Comparison of ENCODE assay signal across 25 cellular contexts in genomic region chr6:125693480-125693879, GRCh38. TPM values are rescaled to one million over a fixed set of nuclear protein-coding genes. Genes with fewer than 3 reads are reported as not detected.
A peak's percentile ranks its signal among the peaks of the same experiment; 100 is the strongest.
DNase-seq lines count a peak whose midpoint lies in the region; ATAC-seq, FAIRE-seq and TF ChIP-seq lines count a peak whose summit lies in the region.
"Had no signal": no experiment of that assay in that cellular context is flagged by ENCODE, and none has a peak within 500 bp of the region (broad histone marks: within the 10 kb centered on the region; RNA-seq: fewer than 3 reads in every experiment).

No MANE protein-coding gene starts in this region.

- DNase-seq in HepG2 (ENCODE audit: low spot score) (no peak), right lobe of liver (no peak), GM23338 (ENCODE audit: low spot score) (no peak), endodermal cell (no peak), hippocampal formation (lab: John Stamatoyannopoulos, UW) (no peak), Ammon's horn (ENCODE audit: low spot score) (no peak)
- DNase-seq: AML-193; BE2C; C1 segment of cervical spinal cord; Caco-2; Calu3; CD4-positive, alpha-beta memory T cell; CD4-positive, CD25-positive, alpha-beta regulatory T cell; CD8-positive, alpha-beta memory T cell; DMS79 treated with DMSO at 0.1 percent for 48 hours; GF-D8 had no signal

- no peaks in the 10 kb centered on the region for H3K4me1 ChIP-seq in HepG2 (ENCODE audit: insufficient read depth, low read length)
- no peaks in the 10 kb centered on the region for H3K4me1 ChIP-seq in right lobe of liver
- H3K4me1 ChIP-seq in GM23338 (ENCODE audit: insufficient read depth): no peaks in the 10 kb centered on the region
- no peaks in the 10 kb centered on the region for H3K4me1 ChIP-seq in endodermal cell (ENCODE audit: control insufficient read depth, insufficient read depth, low read length)
- H3K4me1 ChIP-seq: A549, BE2C, BLaER1, Caco-2 had no signal

- no TSS peak for BruUV-seq in HepG2 (replicated peaks; lab: Mats Ljungman, UMichigan)

- CTCF ChIA-PET in HepG2 (lab: Yijun Ruan, JAX; ENCODE audit: low intra/inter-chr PET ratio, low total read pairs): no interaction called here

- H3K27ac ChIP-seq in HepG2 (ENCODE audit: extremely low read length, insufficient read depth, low read length) (no peak overlapping the region), right lobe of liver (no peak overlapping the region), GM23338 (ENCODE audit: low read depth) (no peak overlapping the region), endodermal cell (ENCODE audit: low read depth, low read length) (no peak overlapping the region)
- H3K27ac ChIP-seq: 22Rv1, A549, BLaER1 had no signal

- FAIRE-seq in HepG2 (lab: Jason Lieb, UNC): no peak
- FAIRE-seq: A549, D721Med, G401.6, GM12891, GM19239 had no signal

- no peak overlapping the region for H3K9ac ChIP-seq in HepG2 (ENCODE audit: insufficient read depth, low read depth, low read length)
- no peak overlapping the region for H3K9ac ChIP-seq in endodermal cell (ENCODE audit: extremely low read depth, low read length, poor library complexity, severe bottlenecking)
- H3K9ac ChIP-seq: BLaER1 had no signal

- TF ChIP-seq POLR2A in HepG2 (IDR thresholded peaks at IDR 0.05; ENCODE audit: insufficient read depth in 1 of 2, low read depth in 2 of 2, low read length in 2 of 2): no peak
- TF ChIP-seq POLR2A in right lobe of liver (IDR thresholded peaks at IDR 0.05): no peak

- H3K9me3 ChIP-seq in HepG2 (ENCODE audit: low read length) (no peaks in the 10 kb centered on the region), right lobe of liver (no peaks in the 10 kb centered on the region), endodermal cell (ENCODE audit: control insufficient read depth, low read length) (peaks cover 42% of the 10 kb centered on the region)
- H3K9me3 ChIP-seq: A549, BE2C, Caco-2 had no signal

- H3K4me3 ChIP-seq in HepG2 (replicated peaks in 1 of 3; ENCODE audit: insufficient read depth in 1 of 3, low read depth in 2 of 3, low read length in 3 of 3) (no peak overlapping the region), right lobe of liver (no peak overlapping the region), GM23338 (peak overlapping the region; percentile 25; the same call in 1 of the 2 replicates), endodermal cell (ENCODE audit: low read length) (peak overlapping the region; percentile 54)
- H3K4me3 ChIP-seq: A549, BLaER1 had no signal

- intact Hi-C loops in HepG2 (cut with micrococcal nuclease; ENCODE audit: unreplicated experiment): no loop called here
- intact Hi-C loops in right lobe of liver (cut with DNase I): no loop called here

- H3K27me3 Mint-ChIP-seq in GM23338 (ENCODE audit: insufficient read depth, low read depth, poor library complexity) (peaks cover 69% of the 10 kb centered on the region), endodermal cell (ENCODE audit: insufficient read depth) (no peaks in the 10 kb centered on the region)

- peaks cover 34% of the 10 kb centered on the region for H3F3A ChIP-seq in GM23338 (replicated peaks; ENCODE audit: low read depth)

- H4K20me1 ChIP-seq in HepG2 (ENCODE audit: insufficient read depth, low read length) (no peaks in the 10 kb centered on the region), GM23338 (replicated peaks; ENCODE audit: insufficient read depth) (no peaks in the 10 kb centered on the region)
- H4K20me1 ChIP-seq: BLaER1 had no signal

- H3K4me2 ChIP-seq in HepG2 (ENCODE audit: low read depth, low read length): no peak overlapping the region
- H3K4me2 ChIP-seq in GM23338: no peak overlapping the region
- H3K4me2 ChIP-seq: A549, BLaER1 had no signal

- H3K9me2 ChIP-seq in GM23338 (ENCODE audit: insufficient read depth): no peaks in the 10 kb centered on the region

- TF ChIP-seq EP300 in HepG2 (IDR thresholded peaks at IDR 0.05; ENCODE audit: low read depth in 2 of 2, low read length in 2 of 2) (no peak), HepG2 (CRISPR knock-in tag; IDR thresholded peaks at IDR 0.05; ENCODE audit: borderline replicate concordance) (no peak)

- H3K36me3 ChIP-seq in HepG2 (replicated peaks in 1 of 2; ENCODE audit: control insufficient read depth in 1 of 2, insufficient read depth in 2 of 2, low read length in 2 of 2) (no peaks in the 10 kb centered on the region), right lobe of liver (no peaks in the 10 kb centered on the region), GM23338 (ENCODE audit: insufficient read depth) (peaks cover 95% of the 10 kb centered on the region), endodermal cell (ENCODE audit: control insufficient read depth, insufficient read depth, low read length) (no peaks in the 10 kb centered on the region)
- H3K36me3 ChIP-seq: BE2C, BLaER1 had no signal

- H3K4me1 Mint-ChIP-seq in GM23338: no peaks in the 10 kb centered on the region; the same call in 2 of the 3 replicates
- peaks cover 7% of the 10 kb centered on the region for H3K4me1 Mint-ChIP-seq in endodermal cell
- H3K4me1 Mint-ChIP-seq: CD14-positive monocyte; CD4-positive, alpha-beta memory T cell; CD4-positive, CD25-positive, alpha-beta regulatory T cell; CD8-positive, alpha-beta memory T cell had no signal

- in situ Hi-C loops in HepG2 (cut with HindIII; ENCODE audit: extremely low pct_ligation_motif_present, low pct_unique_long_range_greater_than_20kb): no loop called here

- peaks cover 100% of the 10 kb centered on the region for H3K36me3 Mint-ChIP-seq in GM23338 (ENCODE audit: low read depth)
- peaks cover 69% of the 10 kb centered on the region for H3K36me3 Mint-ChIP-seq in endodermal cell (ENCODE audit: low read depth)
- H3K36me3 Mint-ChIP-seq: CD14-positive monocyte; CD4-positive, alpha-beta memory T cell; CD4-positive, CD25-positive, alpha-beta regulatory T cell had no signal

- TF ChIP-seq CTCF in HepG2 (CRISPR knock-in tag; IDR thresholded peaks at IDR 0.05): no peak
- TF ChIP-seq CTCF in right lobe of liver (IDR thresholded peaks at IDR 0.05): no peak
- no peak for TF ChIP-seq CTCF in GM23338 (conservative IDR thresholded peaks at IDR 0.05; ENCODE audit: low read depth in 2 of 2)
- TF ChIP-seq CTCF in endodermal cell (conservative IDR thresholded peaks at IDR 0.05): no peak

- H3K4me3 Mint-ChIP-seq in GM23338: no peak overlapping the region
- no peak overlapping the region for H3K4me3 Mint-ChIP-seq in endodermal cell
- H3K4me3 Mint-ChIP-seq: CD14-positive monocyte; CD4-positive, alpha-beta memory T cell; CD4-positive, CD25-positive, alpha-beta regulatory T cell; CD8-positive, alpha-beta memory T cell had no signal

- WGBS in HepG2 (ENCODE audit: low lambda C conversion rate): 0% methylated on average over 1 of the region's 1 CpG
- WGBS in right lobe of liver (ENCODE audit: insufficient coverage, low coverage, low lambda C conversion rate, missing lambda C conversion rate): 0% methylated on average over 1 of the region's 1 CpG
- WGBS in endodermal cell (ENCODE audit: insufficient coverage in 1 of 2, insufficient read length in 1 of 2), 2 experiments: 58% methylated on average over 1 of the region's 1 CpG; no CpG with 5 or more reads in 1 of the 2 experiments

- H3K79me2 ChIP-seq in HepG2 (ENCODE audit: insufficient read depth, low read length) (no peaks in the 10 kb centered on the region), GM23338 (replicated peaks; ENCODE audit: insufficient read depth) (peaks cover 31% of the 10 kb centered on the region)

- H3K27me3 ChIP-seq in HepG2 (ENCODE audit: control insufficient read depth in 1 of 2, insufficient read depth in 2 of 2, low read length in 2 of 2) (no peaks in the 10 kb centered on the region; a peak in 1 of 5 replicates), right lobe of liver (no peaks in the 10 kb centered on the region), GM23338 (ENCODE audit: insufficient read depth) (peaks cover 5% of the 10 kb centered on the region; the same call in 1 of the 2 replicates), endodermal cell (ENCODE audit: control insufficient read depth, insufficient read depth, low read length, poor library complexity, severe bottlenecking) (no peaks in the 10 kb centered on the region)
- H3K27me3 ChIP-seq: BE2C, BLaER1 had no signal

- H2AFZ ChIP-seq in HepG2 (ENCODE audit: low read length) (no peak overlapping the region), GM23338 (no peak overlapping the region)

- ATAC-seq in HepG2 (peak; percentile 51; the same call in 1 of the 3 replicates), right lobe of liver (no peak), GM23338 (no peak)
- ATAC-seq: A549 had no signal

- H3K27ac Mint-ChIP-seq in GM23338: no peak overlapping the region
- H3K27ac Mint-ChIP-seq in endodermal cell: peak overlapping the region; percentile 6
- H3K27ac Mint-ChIP-seq: CD14-positive monocyte; CD4-positive, alpha-beta memory T cell; CD4-positive, CD25-positive, alpha-beta regulatory T cell; CD8-positive, alpha-beta memory T cell had no signal

- no peak for TF ChIP-seq RAD21 in HepG2 (CRISPR knock-in tag; IDR thresholded peaks at IDR 0.05)

- peaks cover 100% of the 10 kb centered on the region for H3K9me3 Mint-ChIP-seq in GM23338
- H3K9me3 Mint-ChIP-seq in endodermal cell: peaks cover 75% of the 10 kb centered on the region

- POLR2A ChIA-PET in HepG2 (lab: Yijun Ruan, JAX): no interaction called here

RNA-seq across cellular contexts. Expression of gene HEY2, which starts 56.0 kb away (rescaled TPM):
- 0.04 TPM in 1 of 2 replicates, not detected in the other for total RNA-seq in HepG2 (2016; rRNA removed; fragmentation: Illumina TruSeq; extraction: Trizol)
- not detected in 2 replicates for total RNA-seq in HepG2 (2016; cell fraction: cytosol; rRNA removed; fragmentation: Illumina TruSeq; extraction: Trizol; ENCODE audit: low read depth)
- 0.04 and 0.07 TPM in 2 replicates for total RNA-seq in HepG2 (2016; cell fraction: insoluble cytoplasmic fraction; rRNA removed; fragmentation: Illumina TruSeq; extraction: Trizol)
- 0.07 and 0.09 TPM in 2 replicates for total RNA-seq in HepG2 (2016; cell fraction: membrane; rRNA removed; fragmentation: Illumina TruSeq; extraction: Trizol)
- not detected in 2 replicates for total RNA-seq in HepG2 (2016; cell fraction: nucleus; rRNA removed; fragmentation: Illumina TruSeq; extraction: Trizol)
- 0.04 and 0.05 TPM in 2 replicates for polyA plus RNA-seq in HepG2 (2011; rRNA removed)
- polyA plus RNA-seq in HepG2 (2011; cell fraction: cytosol; rRNA removed): 0.01 and 0.03 TPM in 2 replicates
- polyA plus RNA-seq in HepG2 (2011; cell fraction: nucleus; rRNA removed): 0.07 TPM in 1 of 2 replicates, not detected in the other
- not detected in 2 replicates for polyA plus RNA-seq in HepG2 (2012)
- polyA plus RNA-seq in HepG2 (2016; cell fraction: cytosol; fragmentation: Illumina TruSeq; extraction: Trizol; ENCODE audit: low read depth): 0.05 and 0.09 TPM in 2 replicates
- polyA plus RNA-seq in HepG2 (2016; cell fraction: insoluble cytoplasmic fraction; fragmentation: Illumina TruSeq; extraction: Trizol; ENCODE audit: low read depth): 0.12 TPM in 1 of 2 replicates, not detected in the other
- polyA plus RNA-seq in HepG2 (2016; cell fraction: membrane; fragmentation: Illumina TruSeq; extraction: Trizol; ENCODE audit: low read depth): 0.06 TPM in 1 of 2 replicates, not detected in the other
- polyA plus RNA-seq in HepG2 (2016; cell fraction: nucleus; fragmentation: Illumina TruSeq; extraction: Trizol; ENCODE audit: insufficient read depth, low read depth): not detected in 2 replicates
- polyA minus RNA-seq in HepG2 (2011; rRNA and poly(A)+ RNA removed; ENCODE audit: low replicate concordance): 0.37 TPM in 1 of 2 replicates, not detected in the other
- polyA minus RNA-seq in HepG2 (2011; cell fraction: cytosol; rRNA and poly(A)+ RNA removed): not detected in 2 replicates
- polyA minus RNA-seq in HepG2 (2011; cell fraction: nucleus; rRNA and poly(A)+ RNA removed): not detected in 2 replicates
- total RNA-seq in right lobe of liver: 1 to 10 TPM in 3 of 6 experiments, under 1 TPM in 3; 0.74 to 2.6 (median 1.6) TPM
- total RNA-seq in GM23338 (2014; rRNA removed; shearing (Covaris generic)): 3.7 and 4.3 TPM in 2 replicates
- 7.7 and 8.5 TPM in 2 replicates for polyA plus RNA-seq in GM23338 (2016; fragmentation: Nextera tagmentation; extraction: Ambion mirVana)
- 1 to 10 TPM; 2.3 to 4.3 TPM for total RNA-seq in endodermal cell
- polyA plus RNA-seq in endodermal cell (2013, experiment 1 of 2): 2.2 TPM
- polyA plus RNA-seq in endodermal cell (2013, experiment 2 of 2): 2.6 TPM
- total RNA-seq: A172; Caco-2; CD4-positive, CD25-positive, alpha-beta regulatory T cell had no signal
- polyA plus RNA-seq: CD14-positive monocyte had no signal

Comparison
In these comparisons a context has a peak if more than half of its experiments do, and no peak if none do; other contexts are left out.
1. H3K4me3 ChIP-seq: peak in GM23338 (single experiment) and endodermal cell (single experiment); none in HepG2 (0 of 3) and right lobe of liver (0 of 3).